In genomic region chr3:89411211-89411610, GRCh38 we compare ENCODE assay signal across 17 cellular contexts.
DNase-seq lines count a peak whose midpoint lies in the region; ATAC-seq and TF ChIP-seq lines count a peak whose summit lies in the region.
"Had no signal": no experiment of that assay in that cellular context is flagged by ENCODE, and none has a peak within 500 bp of the region (broad histone marks: within the 10 kb centered on the region; RNA-seq: fewer than 3 reads in every experiment).

No MANE protein-coding gene starts in this region.

- H3K27ac ChIP-seq in mesendoderm (ENCODE audit: low read depth, low read length) (no peak overlapping the region), upper lobe of right lung (no peak overlapping the region), heart right ventricle (no peak overlapping the region)
- H3K27ac ChIP-seq: BLaER1, HL-60 had no signal

- H3K36me3 ChIP-seq in mesendoderm (ENCODE audit: control insufficient read depth, insufficient read depth, low read length) (no peaks in the 10 kb centered on the region), upper lobe of right lung (no peaks in the 10 kb centered on the region), heart right ventricle (no peaks in the 10 kb centered on the region)

- no peaks in the 10 kb centered on the region for H3K27me3 Mint-ChIP-seq in WTC11 (ENCODE audit: low read depth)
- H3K27me3 Mint-ChIP-seq in activated T-cell treated with anti-CD3 and anti-CD28 coated beads, Interleukin-2, amount 50 U/mL, for 72 hours (ENCODE audit: low read depth): no peaks in the 10 kb centered on the region
- H3K27me3 Mint-ChIP-seq: CD8-positive, alpha-beta memory T cell had no signal

- no peak overlapping the region for H3K56ac ChIP-seq in mesendoderm (ENCODE audit: low read length)

- 100% methylated on average over 1 of the region's 3 CpGs for WGBS in mesendoderm (ENCODE audit: extremely low coverage, insufficient coverage, low lambda C conversion rate)
- WGBS in heart right ventricle, 2 donors: 79 to 87% methylated on average over 3 of the region's 3 CpGs

- no peak overlapping the region for H3K18ac ChIP-seq in mesendoderm (ENCODE audit: low read length)

- no peaks in the 10 kb centered on the region for H3K79me1 ChIP-seq in mesendoderm (ENCODE audit: low read length)

- no peak overlapping the region for H3K4ac ChIP-seq in mesendoderm (ENCODE audit: low read depth, low read length)

- H3K79me2 ChIP-seq in mesendoderm (ENCODE audit: control insufficient read depth, insufficient read depth, low read length): no peaks in the 10 kb centered on the region

- no peaks in the 10 kb centered on the region for H3K4me1 ChIP-seq in mesendoderm (ENCODE audit: control insufficient read depth, low read depth, low read length)
- H3K4me1 ChIP-seq in upper lobe of right lung: no peaks in the 10 kb centered on the region
- no peaks in the 10 kb centered on the region for H3K4me1 ChIP-seq in heart right ventricle
- H3K4me1 ChIP-seq: BLaER1, Caco-2 had no signal

- H3K4me3 Mint-ChIP-seq in WTC11: no peak overlapping the region
- H3K4me3 Mint-ChIP-seq in activated T-cell treated with anti-CD3 and anti-CD28 coated beads, Interleukin-2, amount 50 U/mL, for 72 hours: no peak overlapping the region
- H3K4me3 Mint-ChIP-seq: CD8-positive, alpha-beta memory T cell; HFFc6 had no signal

- H3K4me1 Mint-ChIP-seq in WTC11: peaks cover 34% of the 10 kb centered on the region
- H3K4me1 Mint-ChIP-seq in activated T-cell treated with anti-CD3 and anti-CD28 coated beads, Interleukin-2, amount 50 U/mL, for 72 hours (ENCODE audit: low read depth): no peaks in the 10 kb centered on the region
- H3K4me1 Mint-ChIP-seq: CD8-positive, alpha-beta memory T cell had no signal

- CTCF ChIA-PET in WTC11 (lab: Charles Lee): no interaction called here

- no peak overlapping the region for H2BK15ac ChIP-seq in mesendoderm (replicated peaks; ENCODE audit: low read depth)

- no peak for TF ChIP-seq CTCF in WTC11 (IDR thresholded peaks at IDR 0.05)
- TF ChIP-seq CTCF in upper lobe of right lung (IDR thresholded peaks at IDR 0.05): no peak
- no peak for TF ChIP-seq CTCF in heart right ventricle (IDR thresholded peaks at IDR 0.05)

- ATAC-seq in WTC11 (peak; percentile 59), upper lobe of right lung (no peak), HG03432 (IDR thresholded peaks at IDR 0.05; ENCODE audit: unreplicated experiment) (no peak), heart right ventricle (no peak)
- ATAC-seq in activated T-cell treated with anti-CD3 and anti-CD28 coated beads, Interleukin-2, amount 50 U/mL, for 72 hours (replicated peaks in 1 of 2): no peak

- H3K23ac ChIP-seq in mesendoderm (ENCODE audit: low read length): no peak overlapping the region

- H4K8ac ChIP-seq in mesendoderm (ENCODE audit: low read depth, low read length): no peak overlapping the region

- H3K4me3 ChIP-seq in mesendoderm (ENCODE audit: low read length) (no peak overlapping the region), upper lobe of right lung (no peak overlapping the region), heart right ventricle (no peak overlapping the region)
- H3K4me3 ChIP-seq: BLaER1 had no signal

- H4K5ac ChIP-seq in mesendoderm (ENCODE audit: low read length): no peak overlapping the region

- H3K9ac ChIP-seq in mesendoderm (ENCODE audit: low read length): no peak overlapping the region
- H3K9ac ChIP-seq: BLaER1 had no signal

- no peak overlapping the region for H2AK5ac ChIP-seq in mesendoderm (ENCODE audit: low read length)

- no peak overlapping the region for H3K4me2 ChIP-seq in mesendoderm (ENCODE audit: low read length)
- H3K4me2 ChIP-seq: BLaER1 had no signal

- intact Hi-C loops in upper lobe of right lung (cut with DNase I) (no loop called here), heart right ventricle (cut with DNase I) (no loop called here)

- no peaks in the 10 kb centered on the region for H3K36me3 Mint-ChIP-seq in WTC11
- no peaks in the 10 kb centered on the region for H3K36me3 Mint-ChIP-seq in activated T-cell treated with anti-CD3 and anti-CD28 coated beads, Interleukin-2, amount 50 U/mL, for 72 hours (ENCODE audit: insufficient read depth in 2 of 2)
- H3K36me3 Mint-ChIP-seq: CD8-positive, alpha-beta memory T cell had no signal

- no peak overlapping the region for H2BK5ac ChIP-seq in mesendoderm (ENCODE audit: low read length)

- H3K9me3 Mint-ChIP-seq in WTC11: no peaks in the 10 kb centered on the region
- H3K9me3 Mint-ChIP-seq in activated T-cell treated with anti-CD3 and anti-CD28 coated beads, Interleukin-2, amount 50 U/mL, for 72 hours: peaks cover 3 to 4% of the 10 kb centered on the region in 2 donors

- peak; percentile 27 for DNase-seq in NCI-H748 (lab: John Stamatoyannopoulos, UW; ENCODE audit: unreplicated experiment)
- DNase-seq in NCI-H748 treated with DMSO at 0.1 percent for 48 hours (lab: John Stamatoyannopoulos, UW): no peak
- no peak for DNase-seq in WTC11 (ENCODE audit: low spot score)
- peak; percentile 4 for DNase-seq in mesendoderm
- DNase-seq in upper lobe of right lung: no peak
- DNase-seq in activated T-cell treated with anti-CD3 and anti-CD28 coated beads, Interleukin-2, amount 50 U/mL, for 72 hours: no peak
- DNase-seq in heart right ventricle: no peak
- DNase-seq: 8988T; AML-193; Caco-2; CD8-positive, alpha-beta memory T cell; GF-D8; HCEC 1CT; HFFc6 had no signal

- H3K27me3 ChIP-seq in mesendoderm (ENCODE audit: insufficient read depth, low read length, poor library complexity) (no peaks in the 10 kb centered on the region), upper lobe of right lung (no peaks in the 10 kb centered on the region), heart right ventricle (no peaks in the 10 kb centered on the region)
- H3K27me3 ChIP-seq: BLaER1 had no signal

- no peak overlapping the region for H2BK120ac ChIP-seq in mesendoderm (ENCODE audit: low read depth, low read length)

- no peak overlapping the region for H3K27ac Mint-ChIP-seq in WTC11
- no peak overlapping the region for H3K27ac Mint-ChIP-seq in activated T-cell treated with anti-CD3 and anti-CD28 coated beads, Interleukin-2, amount 50 U/mL, for 72 hours
- H3K27ac Mint-ChIP-seq: CD8-positive, alpha-beta memory T cell; HFFc6 had no signal

- no peaks in the 10 kb centered on the region for H3K9me3 ChIP-seq in upper lobe of right lung
- no peaks in the 10 kb centered on the region for H3K9me3 ChIP-seq in heart right ventricle
- H3K9me3 ChIP-seq: BLaER1, Caco-2 had no signal

- POLR2A ChIA-PET in WTC11 (lab: Charles Lee): interaction anchor here (0.7 kb wide), 1 partner anchor 210 kb away, joined by 3 read pairs; no protein-coding TSS in a partner anchor

TF ChIP-seq in WTC11, 78 proteins besides CTCF, POLR2A, EP300 and RAD21:
- TF ChIP-seq ZBTB21 (CRISPR knock-in tag; IDR thresholded peaks at IDR 0.05; ENCODE audit: borderline replicate concordance) (no peak), HMGA2 (CRISPR knock-in tag; IDR thresholded peaks at IDR 0.05) (no peak), ZNF263 (CRISPR knock-in tag; IDR thresholded peaks at IDR 0.05; ENCODE audit: low read depth) (no peak), ZNF396 (CRISPR knock-in tag; IDR thresholded peaks at IDR 0.05; ENCODE audit: borderline replicate concordance) (no peak)
- TF ChIP-seq, protein P1, sequence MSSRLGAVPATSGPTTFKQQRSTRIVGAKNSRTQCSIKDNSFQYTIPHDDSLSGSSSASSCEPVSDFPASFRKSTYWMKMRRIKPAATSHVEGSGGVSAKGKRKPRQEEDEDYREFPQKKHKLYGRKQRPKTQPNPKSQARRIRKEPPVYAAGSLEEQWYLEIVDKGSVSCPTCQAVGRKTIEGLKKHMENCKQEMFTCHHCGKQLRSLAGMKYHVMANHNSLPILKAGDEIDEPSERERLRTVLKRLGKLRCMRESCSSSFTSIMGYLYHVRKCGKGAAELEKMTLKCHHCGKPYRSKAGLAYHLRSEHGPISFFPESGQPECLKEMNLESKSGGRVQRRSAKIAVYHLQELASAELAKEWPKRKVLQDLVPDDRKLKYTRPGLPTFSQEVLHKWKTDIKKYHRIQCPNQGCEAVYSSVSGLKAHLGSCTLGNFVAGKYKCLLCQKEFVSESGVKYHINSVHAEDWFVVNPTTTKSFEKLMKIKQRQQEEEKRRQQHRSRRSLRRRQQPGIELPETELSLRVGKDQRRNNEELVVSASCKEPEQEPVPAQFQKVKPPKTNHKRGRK (CRISPR knock-in tag; IDR thresholded peaks at IDR 0.05; ENCODE audit: borderline replicate concordance): no peak
TF ChIP-seq in WTC11: peak in this region for 0.

Comparison
In these comparisons a context has a peak if more than half of its experiments do, and no peak if none do; other contexts are left out.
1. DNase-seq: peak in NCI-H748 (single experiment) and mesendoderm (single experiment); none in NCI-H748 treated with DMSO at 0.1 percent for 48 hours (single experiment), WTC11 (single experiment), upper lobe of right lung (single experiment), activated T-cell treated with anti-CD3 and anti-CD28 coated beads, Interleukin-2, amount 50 U/mL, for 72 hours (0 of 2) and heart right ventricle (0 of 2).